21 cellular contexts compared by ENCODE assay signal in genomic region chr1:179917601-179918429, GRCh38. TPM values are rescaled to one million over a fixed set of nuclear protein-coding genes. Genes with fewer than 3 reads are reported as not detected.
A peak's percentile ranks its signal among the peaks of the same experiment; 100 is the strongest.
DNase-seq lines count a peak whose midpoint lies in the region; ATAC-seq and TF ChIP-seq lines count a peak whose summit lies in the region.
"Had no signal": no experiment of that assay in that cellular context is flagged by ENCODE, and none has a peak within 500 bp of the region (broad histone marks: within the 10 kb centered on the region; RNA-seq: fewer than 3 reads in every experiment).

No MANE protein-coding gene starts in this region.

- H3K4me3 Mint-ChIP-seq in activated CD8-positive, alpha-beta memory T cell treated with anti-CD3 and anti-CD28 coated beads, Interleukin-2, amount 10 ng/mL, durations not matched to agents 7 days and 5 days = no peak overlapping the region
- H3K4me3 Mint-ChIP-seq in activated CD8-positive, alpha-beta T cell treated with anti-CD3 and anti-CD28 coated beads, Interleukin-2, amount 10 ng/mL, durations not matched to agents 7 days and 5 days = no peak overlapping the region

- POLR2A ChIA-PET in activated CD8-positive, alpha-beta T cell treated with anti-CD3 and anti-CD28 coated beads, Interleukin-2, amount 10 ng/mL, durations not matched to agents 7 days and 5 days (lab: Charles Lee) = interaction anchor here (0.6 kb wide), 1 partner anchor 155 kb away, joined by 3 read pairs; no protein-coding TSS in a partner anchor

- no peaks in the 10 kb centered on the region for H3K9me3 Mint-ChIP-seq in activated CD8-positive, alpha-beta memory T cell treated with anti-CD3 and anti-CD28 coated beads, Interleukin-2, amount 10 ng/mL, durations not matched to agents 7 days and 5 days (ENCODE audit: low read depth)
- H3K9me3 Mint-ChIP-seq in activated CD8-positive, alpha-beta T cell treated with anti-CD3 and anti-CD28 coated beads, Interleukin-2, amount 10 ng/mL, durations not matched to agents 7 days and 5 days (ENCODE audit: insufficient read depth) = no peaks in the 10 kb centered on the region

- peaks cover 50% of the 10 kb centered on the region for H3K36me3 Mint-ChIP-seq in activated CD8-positive, alpha-beta memory T cell treated with anti-CD3 and anti-CD28 coated beads, Interleukin-2, amount 10 ng/mL, durations not matched to agents 7 days and 5 days
- H3K36me3 Mint-ChIP-seq in activated CD8-positive, alpha-beta T cell treated with anti-CD3 and anti-CD28 coated beads, Interleukin-2, amount 10 ng/mL, durations not matched to agents 7 days and 5 days (ENCODE audit: low read depth) = peaks cover 51% of the 10 kb centered on the region

- no peaks in the 10 kb centered on the region for H3K27me3 ChIP-seq in neutrophil
- H3K27me3 ChIP-seq in SJCRH30 = no peaks in the 10 kb centered on the region
- H3K27me3 ChIP-seq: BE2C had no signal

- no peaks in the 10 kb centered on the region for H3K4me1 ChIP-seq in neutrophil (ENCODE audit: control insufficient read depth in 1 of 2, insufficient read depth in 1 of 2, low read depth in 1 of 2, low read length in 1 of 2)
- no peaks in the 10 kb centered on the region for H3K4me1 ChIP-seq in SJCRH30
- H3K4me1 ChIP-seq: BE2C, prostate gland had no signal

- CTCF ChIA-PET in activated CD8-positive, alpha-beta memory T cell treated with anti-CD3 and anti-CD28 coated beads, Interleukin-2, amount 10 ng/mL, durations not matched to agents 7 days and 5 days (lab: Charles Lee) = interaction anchor here (1.1 kb wide), 1 partner anchor 152 kb away, joined by 3 read pairs; no protein-coding TSS in a partner anchor
- CTCF ChIA-PET in activated CD8-positive, alpha-beta T cell treated with anti-CD3 and anti-CD28 coated beads, Interleukin-2, amount 10 ng/mL, durations not matched to agents 7 days and 5 days (lab: Charles Lee) = interaction anchor here (0.8 to 1.4 kb wide), 4 partner anchors 9 to 263 kb away, joined by 3 read pairs; no protein-coding TSS in a partner anchor

- ATAC-seq in activated CD8-positive, alpha-beta memory T cell treated with anti-CD3 and anti-CD28 coated beads, Interleukin-2, amount 10 ng/mL, durations not matched to agents 7 days and 5 days = peak; percentile 36
- no peak for ATAC-seq in activated CD8-positive, alpha-beta T cell treated with anti-CD3 and anti-CD28 coated beads, Interleukin-2, amount 10 ng/mL, durations not matched to agents 7 days and 5 days

- H3K9me3 ChIP-seq in neutrophil (no peaks in the 10 kb centered on the region), SJCRH30 (replicated peaks) (no peaks in the 10 kb centered on the region; the same call in 1 of the 2 replicates)
- H3K9me3 ChIP-seq: BE2C, prostate gland had no signal

- no peak overlapping the region for H3K27ac Mint-ChIP-seq in activated CD8-positive, alpha-beta memory T cell treated with anti-CD3 and anti-CD28 coated beads, Interleukin-2, amount 10 ng/mL, durations not matched to agents 7 days and 5 days
- peak overlapping the region; percentile 63 for H3K27ac Mint-ChIP-seq in activated CD8-positive, alpha-beta T cell treated with anti-CD3 and anti-CD28 coated beads, Interleukin-2, amount 10 ng/mL, durations not matched to agents 7 days and 5 days

- no peak for DNase-seq in activated CD8-positive, alpha-beta memory T cell treated with anti-CD3 and anti-CD28 coated beads, Interleukin-2, amount 10 ng/mL, durations not matched to agents 7 days and 5 days
- DNase-seq in activated CD8-positive, alpha-beta memory T cell treated with anti-CD3 and anti-CD28 coated beads, Interleukin-2, amount 50 U/mL, for 48 hours = no peak
- peak; percentile 11 for DNase-seq in ELR (ENCODE audit: low read depth)
- DNase-seq in activated CD8-positive, alpha-beta T cell treated with anti-CD3 and anti-CD28 coated beads, Interleukin-2, amount 10 ng/mL, durations not matched to agents 7 days and 5 days = no peak
- no peak for DNase-seq in mesenteric fat pad (ENCODE audit: low spot score)
- DNase-seq in HPDE6-E6E7 (ENCODE audit: extremely low spot score) = no peak
- DNase-seq in SJCRH30 = no peak
- DNase-seq: amniotic stem cell; BE2C; COR-L47; effector CD8-positive, alpha-beta T cell; erythroblast; head of caudate nucleus; NCI-H1048; NCI-H187 treated with DMSO at 0.1 percent for 48 hours; Right ventricle myocardium superior; stimulated activated CD8-positive, alpha-beta memory T cell treated with anti-CD3 and anti-CD28 coated beads, Interleukin-4, amount 100 ng/mL, for 48 hours; SW 1271 had no signal

- no peaks in the 10 kb centered on the region for H3K27me3 Mint-ChIP-seq in activated CD8-positive, alpha-beta memory T cell treated with anti-CD3 and anti-CD28 coated beads, Interleukin-2, amount 10 ng/mL, durations not matched to agents 7 days and 5 days
- no peaks in the 10 kb centered on the region for H3K27me3 Mint-ChIP-seq in activated CD8-positive, alpha-beta T cell treated with anti-CD3 and anti-CD28 coated beads, Interleukin-2, amount 10 ng/mL, durations not matched to agents 7 days and 5 days (ENCODE audit: low read depth)

- peaks cover 15% of the 10 kb centered on the region for H3K4me1 Mint-ChIP-seq in activated CD8-positive, alpha-beta memory T cell treated with anti-CD3 and anti-CD28 coated beads, Interleukin-2, amount 10 ng/mL, durations not matched to agents 7 days and 5 days
- H3K4me1 Mint-ChIP-seq in activated CD8-positive, alpha-beta T cell treated with anti-CD3 and anti-CD28 coated beads, Interleukin-2, amount 10 ng/mL, durations not matched to agents 7 days and 5 days (ENCODE audit: low read depth) = peaks cover 14% of the 10 kb centered on the region

- peaks cover 83% of the 10 kb centered on the region for H3K36me3 ChIP-seq in neutrophil
- peaks cover 57% of the 10 kb centered on the region for H3K36me3 ChIP-seq in SJCRH30
- H3K36me3 ChIP-seq: prostate gland had no signal

- H3K27ac ChIP-seq in neutrophil = peak overlapping the region; percentile 3
- H3K27ac ChIP-seq in SJCRH30 = no peak overlapping the region
- H3K27ac ChIP-seq: prostate gland had no signal

- H3K4me3 ChIP-seq in neutrophil (ENCODE audit: low read depth in 1 of 2, low read length in 1 of 2) = no peak overlapping the region
- no peak overlapping the region for H3K4me3 ChIP-seq in SJCRH30
- H3K4me3 ChIP-seq: lung, prostate gland had no signal

- TF ChIP-seq CTCF in neutrophil (IDR thresholded peaks at IDR 0.05) = no peak

RNA-seq across cellular contexts. Expression of gene TOR1AIP1, which starts 35.7 kb away (rescaled TPM):
- 10 to 100 TPM; 67.3 to 80.0 TPM for total RNA-seq in activated CD8-positive, alpha-beta memory T cell treated with anti-CD3 and anti-CD28 coated beads, Interleukin-2, amount 10 ng/mL, durations not matched to agents 7 days and 5 days
- 10 to 100 TPM; 67.7 to 71.0 TPM for total RNA-seq in activated CD8-positive, alpha-beta T cell treated with anti-CD3 and anti-CD28 coated beads, Interleukin-2, amount 10 ng/mL, durations not matched to agents 7 days and 5 days
- 42.6 TPM for total RNA-seq in mesenteric fat pad
- 36.1 and 38.9 TPM in 2 replicates for total RNA-seq in SJCRH30 (2014; rRNA removed; shearing (Covaris generic))

RNA-seq across cellular contexts. Expression of gene CEP350, which starts 36.8 kb away (rescaled TPM):
- 10 to 100 TPM; 50.7 to 61.7 TPM for total RNA-seq in activated CD8-positive, alpha-beta memory T cell treated with anti-CD3 and anti-CD28 coated beads, Interleukin-2, amount 10 ng/mL, durations not matched to agents 7 days and 5 days
- 10 to 100 TPM; 59.3 to 65.1 TPM for total RNA-seq in activated CD8-positive, alpha-beta T cell treated with anti-CD3 and anti-CD28 coated beads, Interleukin-2, amount 10 ng/mL, durations not matched to agents 7 days and 5 days
- total RNA-seq in mesenteric fat pad = 57.6 TPM
- 31.8 and 46.6 TPM in 2 replicates for total RNA-seq in SJCRH30 (2014; rRNA removed; shearing (Covaris generic))

RNA-seq across cellular contexts. Expression of gene TOR1AIP2, which starts 40.2 kb away (rescaled TPM):
- total RNA-seq in activated CD8-positive, alpha-beta memory T cell treated with anti-CD3 and anti-CD28 coated beads, Interleukin-2, amount 10 ng/mL, durations not matched to agents 7 days and 5 days = 10 to 100 TPM; 43.5 to 50.1 TPM
- total RNA-seq in activated CD8-positive, alpha-beta T cell treated with anti-CD3 and anti-CD28 coated beads, Interleukin-2, amount 10 ng/mL, durations not matched to agents 7 days and 5 days = 10 to 100 TPM; 48.0 to 49.0 TPM
- 85.3 TPM for total RNA-seq in mesenteric fat pad
- 62.3 and 63.6 TPM in 2 replicates for total RNA-seq in SJCRH30 (2014; rRNA removed; shearing (Covaris generic))
